10 cellular contexts compared by ENCODE assay signal in the genomic region with DNA sequence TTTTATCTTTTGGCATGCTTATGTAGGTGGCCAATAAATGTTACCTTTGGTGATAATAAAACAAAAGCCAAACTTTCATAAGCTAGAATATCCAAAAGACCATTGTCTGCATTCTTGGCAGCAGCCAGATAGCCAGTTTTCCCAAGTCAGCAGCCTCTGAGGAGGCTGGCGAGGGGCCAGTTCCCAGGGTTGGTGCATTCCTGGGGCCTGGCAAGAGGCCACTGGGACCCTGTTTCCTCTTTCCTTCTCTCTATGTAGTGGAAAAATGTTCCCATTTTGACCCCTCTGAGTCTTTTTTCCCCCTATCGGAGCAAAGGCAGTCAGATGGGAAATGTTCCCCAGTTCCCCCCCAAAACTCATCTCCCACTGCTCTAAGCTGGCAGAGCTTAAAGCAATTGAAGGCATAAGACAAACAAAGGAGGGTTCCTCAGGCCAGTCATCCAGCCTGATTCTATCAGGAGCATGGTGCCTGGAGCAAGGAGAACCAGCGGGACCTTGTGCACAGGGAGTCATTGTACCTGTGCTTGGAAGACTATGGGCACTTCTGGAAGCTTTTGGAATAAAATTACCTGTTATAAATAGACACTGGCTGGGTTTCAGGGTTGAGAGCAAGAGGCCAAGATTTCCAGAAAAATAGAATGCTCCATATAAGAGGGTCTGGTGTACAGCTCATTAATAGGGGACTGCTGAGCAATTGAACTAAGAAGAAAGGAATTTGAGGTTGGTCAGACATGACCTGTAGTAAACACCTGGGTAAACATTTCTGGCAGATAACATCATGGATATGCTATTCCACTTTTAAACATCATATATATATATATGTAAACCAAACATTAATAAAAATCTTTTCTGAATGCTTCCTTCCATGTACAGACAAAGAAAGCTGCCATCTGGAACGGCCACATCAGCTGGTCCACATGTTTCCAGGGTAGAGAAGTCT.
A peak's percentile ranks its signal among the peaks of the same experiment; 100 is the strongest.
DNase-seq lines count a peak whose midpoint lies in the region; ATAC-seq and TF ChIP-seq lines count a peak whose summit lies in the region.
"Had no signal": no experiment of that assay in that cellular context is flagged by ENCODE, and none has a peak within 500 bp of the region (broad histone marks: within the 10 kb centered on the region; RNA-seq: fewer than 3 reads in every experiment).

No MANE protein-coding gene starts in this region.

- no peaks in the 10 kb centered on the region for H3K36me3 ChIP-seq in IMR-90 (ENCODE audit: control insufficient read depth, insufficient read depth, low read length)
- H3K36me3 ChIP-seq in body of pancreas (replicated peaks in 1 of 2; ENCODE audit: insufficient read depth in 1 of 2, low read depth in 2 of 2): no peaks in the 10 kb centered on the region
- no peaks in the 10 kb centered on the region for H3K36me3 ChIP-seq in stomach

- BruUV-seq in IMR-90 (replicated peaks; lab: Mats Ljungman, UMichigan): no TSS peak

- H3K4ac ChIP-seq in IMR-90 (ENCODE audit: low read depth, low read length): peak overlapping the region; percentile 71

- H2BK15ac ChIP-seq in IMR-90 (ENCODE audit: low read depth, low read length): peak overlapping the region; percentile 77; the same call in 1 of the 3 replicates

- POLR2A ChIA-PET in IMR-90 (lab: Charles Lee; ENCODE audit: unreplicated experiment): no interaction called here

- peak overlapping the region; percentile 24; the same call in 1 of the 2 replicates for H3K18ac ChIP-seq in IMR-90 (ENCODE audit: low read depth, low read length)

- H3K14ac ChIP-seq in IMR-90 (replicated peaks; ENCODE audit: low read depth, low read length): peak overlapping the region; percentile 37

- dilution Hi-C loops in IMR-90 (cut with HindIII; ENCODE audit: low sequenced_read_pairs, unreplicated experiment): no loop called here

- H3K9me1 ChIP-seq in IMR-90 (ENCODE audit: insufficient read depth, low read length): peaks cover 9% of the 10 kb centered on the region; the same call in 1 of the 2 replicates

- H4K5ac ChIP-seq in IMR-90 (ENCODE audit: low read depth, low read length): peak overlapping the region; percentile 4; the same call in 1 of the 2 replicates

- intact Hi-C loops in IMR-90 (cut with micrococcal nuclease) (no loop called here), body of pancreas (cut with DNase I) (no loop called here), right cardiac atrium (cut with DNase I) (no loop called here), stomach (cut with DNase I; ENCODE audit: low total_unique reads) (no loop called here)

- CTCF ChIA-PET in IMR-90 (lab: Yijun Ruan, JAX): interaction anchor here (0.7 to 1.0 kb wide), 2 partner anchors 28 to 104 kb away, joined by 3 to 4 read pairs; no protein-coding TSS in a partner anchor

- H2BK20ac ChIP-seq in IMR-90 (ENCODE audit: low read depth, low read length): peak overlapping the region; percentile 61

- TF ChIP-seq EP300 in stomach (IDR thresholded peaks at IDR 0.05): no peak

- H3K79me1 ChIP-seq in IMR-90 (ENCODE audit: low read depth in 1 of 2, low read length in 2 of 2): peaks cover 7 to 8% of the 10 kb centered on the region in 2 experiments; a peak in 3 of 4 replicates

- H3K27ac ChIP-seq in IMR-90 (ENCODE audit: insufficient read depth, low read length): no peak overlapping the region
- H3K27ac ChIP-seq in body of pancreas: peak overlapping the region in 3 of 4 donors; percentile 47 to 76 (median 72)
- no peak overlapping the region for H3K27ac ChIP-seq in right cardiac atrium (ENCODE audit: low read length)
- H3K27ac ChIP-seq in stomach: no peak overlapping the region

- no peak overlapping the region for H2AFZ ChIP-seq in IMR-90 (replicated peaks; ENCODE audit: low read length, poor library complexity)

- peak; percentile 49 for ATAC-seq in IMR-90 (ENCODE audit: low read depth)
- peak; percentile 80 for ATAC-seq in body of pancreas
- ATAC-seq in right cardiac atrium: peak; percentile 43 to 46
- ATAC-seq: activated T-helper 17 cell treated with anti-CD3 and anti-CD28 coated beads, Interleukin-2, amount 50 U/mL, for 72 hours had no signal

- H3K23ac ChIP-seq in IMR-90 (ENCODE audit: low read depth, low read length): 0 out of 2 replicates have a peak overlapping the region, but pooled peaks have one; percentile 38

- H3K27me3 ChIP-seq in IMR-90 (ENCODE audit: control insufficient read depth, insufficient read depth, low read length) (no peaks in the 10 kb centered on the region), body of pancreas (no peaks in the 10 kb centered on the region), right cardiac atrium (ENCODE audit: control insufficient read depth, insufficient read depth) (no peaks in the 10 kb centered on the region), stomach (no peaks in the 10 kb centered on the region)

- no peak overlapping the region for H3K56ac ChIP-seq in IMR-90 (ENCODE audit: extremely low read depth, insufficient read depth, low read length)

- no peak overlapping the region for H3K4me3 ChIP-seq in IMR-90 (ENCODE audit: insufficient read depth, low read depth, low read length)
- H3K4me3 ChIP-seq in body of pancreas: no peak overlapping the region
- H3K4me3 ChIP-seq in right cardiac atrium (ENCODE audit: low read length): no peak overlapping the region
- no peak overlapping the region for H3K4me3 ChIP-seq in stomach

- no peak for TF ChIP-seq CTCF in IMR-90 (conservative IDR thresholded peaks at IDR 0.05; ENCODE audit: low read depth, low read length)
- TF ChIP-seq CTCF in body of pancreas (IDR thresholded peaks at IDR 0.05): no peak
- no peak for TF ChIP-seq CTCF in stomach (IDR thresholded peaks at IDR 0.05)

- in situ Hi-C loops in IMR-90 (cut with MboI; ENCODE audit: low sequenced_read_pairs): no loop called here

- H3K4me2 ChIP-seq in IMR-90 (ENCODE audit: low read depth, low read length): no peak overlapping the region

- DNase-seq in IMR-90 (peak; percentile 51), body of pancreas (peak; percentile 56 to 74 (median 61)), right cardiac atrium (peak; percentile 47 to 83 (median 81)), stomach (peak; percentile 68), RKO (ENCODE audit: low spot score) (no peak), SKM-1 (lab: John Stamatoyannopoulos, UW; ENCODE audit: unreplicated experiment) (no peak), GDM1 (lab: John Stamatoyannopoulos, UW) (no peak)
- no peak for DNase-seq in stimulated activated naive CD4-positive, alpha-beta T cell (lab: John Stamatoyannopoulos, UW)
- DNase-seq: NCI-H510A treated with DMSO at 0.1 percent for 48 hours had no signal

- H2BK120ac ChIP-seq in IMR-90 (ENCODE audit: low read depth, low read length): peak overlapping the region; percentile 78

- peak overlapping the region; percentile 20; the same call in 1 of the 2 replicates for H2AK5ac ChIP-seq in IMR-90 (ENCODE audit: low read depth, low read length)

- H3K9me3 ChIP-seq in IMR-90 (ENCODE audit: control insufficient read depth, insufficient read depth, low read length) (no peaks in the 10 kb centered on the region), body of pancreas (no peaks in the 10 kb centered on the region), right cardiac atrium (ENCODE audit: control insufficient read depth, low read length) (no peaks in the 10 kb centered on the region), stomach (no peaks in the 10 kb centered on the region)

- no peak overlapping the region for H2BK5ac ChIP-seq in IMR-90 (ENCODE audit: low read depth, low read length, poor library complexity, severe bottlenecking)

- TF ChIP-seq RAD21 in IMR-90 (IDR thresholded peaks at IDR 0.05; ENCODE audit: low read length): no peak

- H4K8ac ChIP-seq in IMR-90 (ENCODE audit: low read depth in 2 of 2, low read length in 2 of 2): peak overlapping the region in 1 of 2 experiments; percentile 58; a peak in 1 of 4 replicates

- TF ChIP-seq POLR2A in IMR-90 (IDR thresholded peaks at IDR 0.05; ENCODE audit: low read depth, low read length) (no peak), body of pancreas (IDR thresholded peaks at IDR 0.05) (no peak), stomach (IDR thresholded peaks at IDR 0.05) (no peak)

- no peak overlapping the region for H2AK9ac ChIP-seq in IMR-90 (replicated peaks; ENCODE audit: low read depth, low read length, poor library complexity)

- H4K20me1 ChIP-seq in IMR-90 (ENCODE audit: insufficient read depth, low read length): no peaks in the 10 kb centered on the region

- peak overlapping the region; percentile 46 for H4K91ac ChIP-seq in IMR-90 (ENCODE audit: insufficient read depth, low read depth, low read length)

- peaks cover 9% of the 10 kb centered on the region for H3K4me1 ChIP-seq in IMR-90 (ENCODE audit: control insufficient read depth, insufficient read depth, low read length)
- H3K4me1 ChIP-seq in body of pancreas: peaks cover 24% of the 10 kb centered on the region
- peaks cover 6% of the 10 kb centered on the region for H3K4me1 ChIP-seq in right cardiac atrium (ENCODE audit: control insufficient read depth, insufficient read depth, low read length)
- H3K4me1 ChIP-seq in stomach: peaks cover 7 to 19% (median 11%) of the 10 kb centered on the region in 4 donors

- no CpG with 5 or more reads among the region's 4 CpGs for WGBS in IMR-90 (ENCODE audit: extremely low coverage in 2 of 2, insufficient read length in 1 of 2), 2 experiments
- WGBS in body of pancreas, 2 donors: 41 to 70% methylated on average over 4 of the region's 4 CpGs
- 64% methylated on average over 4 of the region's 4 CpGs for WGBS in right cardiac atrium
- 31 to 45% (median 38%) methylated on average over 4 of the region's 4 CpGs for WGBS in stomach, 5 donors

- H3K9ac ChIP-seq in IMR-90 (ENCODE audit: low read depth, low read length): no peak overlapping the region

TF ChIP-seq in IMR-90, 13 proteins besides CTCF, POLR2A, EP300 and RAD21:
- TF ChIP-seq MXI1 (IDR thresholded peaks at IDR 0.05; ENCODE audit: borderline replicate concordance, low read depth, low read length) (no peak), MAFK (IDR thresholded peaks at IDR 0.05; ENCODE audit: low read depth, low read length) (0 out of 2 replicates have a peak, but pooled peaks have one; percentile 10)

Comparison
In these comparisons a context has a peak if more than half of its experiments do, and no peak if none do; other contexts are left out.
1. DNase-seq: peak in IMR-90 (single experiment), body of pancreas (4 of 4), right cardiac atrium (3 of 3) and stomach (single experiment); none in RKO (single experiment), SKM-1 (single experiment), stimulated activated naive CD4-positive, alpha-beta T cell (0 of 6) and GDM1 (single experiment).
2. H3K27ac ChIP-seq: peak in body of pancreas (3 of 4); none in IMR-90 (single experiment), right cardiac atrium (single experiment) and stomach (0 of 5).
3. Peak in every context shown above with its lines, with median percentiles within 50 percentile points of each other: ATAC-seq.